18 cellular contexts compared by ENCODE assay signal in the genomic region with DNA sequence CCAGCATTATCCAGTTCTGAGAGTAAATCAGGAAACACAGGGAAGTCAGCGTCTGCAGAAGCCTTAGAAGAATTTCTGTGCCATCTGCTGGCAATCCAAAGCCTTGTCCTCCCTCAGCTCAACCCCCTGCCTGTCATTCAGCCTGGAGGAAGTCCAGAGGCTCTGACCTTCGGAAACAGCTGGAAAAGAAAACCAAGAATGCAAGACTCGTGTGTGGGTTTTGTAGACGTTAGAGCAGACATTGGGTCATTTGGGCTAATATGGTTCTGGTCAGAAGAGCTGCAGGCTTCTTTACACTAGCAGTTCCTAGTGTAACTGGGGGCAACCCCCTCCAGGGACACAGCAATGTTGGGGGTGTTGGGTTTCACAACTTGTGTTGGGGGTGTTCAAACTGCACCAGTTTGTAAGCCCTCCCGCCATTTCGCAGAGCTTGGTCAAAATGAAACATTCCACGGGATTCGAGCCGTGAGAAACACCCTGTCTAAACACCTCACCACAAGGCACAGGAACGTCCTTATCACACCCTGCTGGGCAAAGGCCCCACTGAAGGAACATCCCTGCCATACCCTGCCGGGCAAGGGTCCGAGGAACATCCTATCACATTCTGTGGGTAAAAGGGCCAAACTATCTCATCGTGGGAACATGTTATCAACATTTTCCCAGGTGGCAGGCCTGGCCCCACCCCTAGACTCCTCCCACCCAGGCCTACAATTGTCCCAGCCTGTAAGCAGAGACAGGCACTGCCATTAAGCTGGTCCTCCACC. TPM values are rescaled to one million over a fixed set of nuclear protein-coding genes. Genes with fewer than 3 reads are reported as not detected.
DNase-seq lines count a peak whose midpoint lies in the region; ATAC-seq, FAIRE-seq and TF ChIP-seq lines count a peak whose summit lies in the region.
"Had no signal": no experiment of that assay in that cellular context is flagged by ENCODE, and none has a peak within 500 bp of the region (broad histone marks: within the 10 kb centered on the region; RNA-seq: fewer than 3 reads in every experiment).

No MANE protein-coding gene starts in this region.

- H3K9me3 Mint-ChIP-seq in CD14-positive monocyte, result peaks cover 0 to 3% (median 0%) of the 10 kb centered on the region in 7 donors
- H3K9me3 Mint-ChIP-seq: activated naive CD8-positive, alpha-beta T cell treated with anti-CD3 and anti-CD28 coated beads, Interleukin-2, amount 10 ng/mL, durations not matched to agents 7 days and 5 days had no signal

- POLR2A ChIA-PET in endothelial cell of umbilical vein (lab: Charles Lee) (no interaction called here), RWPE1 (lab: Yijun Ruan, JAX; ENCODE audit: low non-redundant PET) (no interaction called here)

- peak; percentile 27 for ATAC-seq in mucosa of descending colon

- DNase-seq in AG09309 (ENCODE audit: low read depth) (peak; percentile 5), RPMI7951 (ENCODE audit: low read depth) (peak; percentile 40), endothelial cell of umbilical vein (ENCODE audit: low read depth, low spot score) (peak; percentile 43), mucosa of descending colon (no peak), esophagus muscularis mucosa (ENCODE audit: extremely low spot score) (no peak), CD14-positive monocyte (ENCODE audit: low spot score) (no peak), RWPE1 (ENCODE audit: low spot score) (no peak)
- DNase-seq in activated T-cell treated with anti-CD3 and anti-CD28 coated beads, Interleukin-2, amount 50 U/mL, for 1 hour, result no peak
- DNase-seq: activated CD8-positive, alpha-beta memory T cell treated with anti-CD3 and anti-CD28 coated beads, Interleukin-2, amount 50 U/mL, for 4 hours; activated naive CD8-positive, alpha-beta T cell treated with anti-CD3 and anti-CD28 coated beads, Interleukin-2, amount 10 ng/mL, durations not matched to agents 7 days and 5 days; BE2C; effector memory CD4-positive, alpha-beta T cell; heart right ventricle; NCI-H1092 treated with DMSO at 0.1 percent for 48 hours; nucleus accumbens had no signal

- TF ChIP-seq CTCF in AG09309 (IDR thresholded peaks at IDR 0.05; ENCODE audit: control insufficient read depth, insufficient read depth, low read depth, low read length, missing control alignments) (peak; percentile 32), endothelial cell of umbilical vein (IDR thresholded peaks at IDR 0.05; ENCODE audit: extremely low read depth in 1 of 2, insufficient read depth in 1 of 2, low read depth in 1 of 2, low read length in 2 of 2) (no peak), mucosa of descending colon (IDR thresholded peaks at IDR 0.05) (no peak), esophagus muscularis mucosa (IDR thresholded peaks at IDR 0.05) (no peak), CD14-positive monocyte (IDR thresholded peaks at IDR 0.05) (no peak), RWPE1 (conservative IDR thresholded peaks at IDR 0.05; ENCODE audit: low read depth) (no peak)

- H3K9ac ChIP-seq in endothelial cell of umbilical vein (replicated peaks; ENCODE audit: extremely low read depth, insufficient read depth, low read length), result no peak overlapping the region

- no peak overlapping the region for H3K4me2 ChIP-seq in endothelial cell of umbilical vein (ENCODE audit: insufficient read depth, low read length)

- BruUV-seq in endothelial cell of umbilical vein (replicated peaks; lab: Mats Ljungman, UMichigan), result no TSS peak

- H3K9me3 ChIP-seq in endothelial cell of umbilical vein (replicated peaks; ENCODE audit: control insufficient read depth, insufficient read depth, low read length), result no peaks in the 10 kb centered on the region
- no peaks in the 10 kb centered on the region for H3K9me3 ChIP-seq in mucosa of descending colon
- no peaks in the 10 kb centered on the region for H3K9me3 ChIP-seq in esophagus muscularis mucosa
- H3K9me3 ChIP-seq: BE2C, heart right ventricle had no signal

- peaks cover 4 to 11% (median 5%) of the 10 kb centered on the region in 3 donors for H3K27me3 Mint-ChIP-seq in CD14-positive monocyte (ENCODE audit: low read depth in 3 of 3)
- H3K27me3 Mint-ChIP-seq: activated naive CD8-positive, alpha-beta T cell treated with anti-CD3 and anti-CD28 coated beads, Interleukin-2, amount 10 ng/mL, durations not matched to agents 7 days and 5 days had no signal

- H3K4me1 ChIP-seq in endothelial cell of umbilical vein (ENCODE audit: control insufficient read depth, extremely low read depth, insufficient read depth, low read length), result peaks cover 23% of the 10 kb centered on the region
- H3K4me1 ChIP-seq in mucosa of descending colon (ENCODE audit: low read depth), result no peaks in the 10 kb centered on the region
- no peaks in the 10 kb centered on the region for H3K4me1 ChIP-seq in esophagus muscularis mucosa
- H3K4me1 ChIP-seq: BE2C had no signal

- no peaks in the 10 kb centered on the region for H4K20me1 ChIP-seq in endothelial cell of umbilical vein (replicated peaks; ENCODE audit: control insufficient read depth, extremely low read depth, insufficient read depth, low read length)

- dilution Hi-C loops in endothelial cell of umbilical vein (cut with MboI; ENCODE audit: extremely low pct_ligation_motif_present, low sequenced_read_pairs), result no loop called here

- intact Hi-C loops in endothelial cell of umbilical vein (cut with micrococcal nuclease) (loop anchor here (2.0 to 10.0 kb wide), 5 partner anchors 53 to 405 kb away; no protein-coding TSS in a partner anchor), mucosa of descending colon (cut with DNase I, micrococcal nuclease) (no loop called here), esophagus muscularis mucosa (cut with DNase I) (no loop called here), CD14-positive monocyte (cut with micrococcal nuclease) (no loop called here)

- 33% methylated on average over 8 of the region's 13 CpGs for WGBS in esophagus muscularis mucosa

- no peaks in the 10 kb centered on the region for H3K27me3 ChIP-seq in endothelial cell of umbilical vein (ENCODE audit: control insufficient read depth in 2 of 2, insufficient read depth in 2 of 2, low read length in 2 of 2)
- peaks cover 0 to 50% (median 1%) of the 10 kb centered on the region in 4 donors for H3K27me3 ChIP-seq in esophagus muscularis mucosa
- H3K27me3 ChIP-seq: BE2C had no signal

- TF ChIP-seq EP300 in esophagus muscularis mucosa (IDR thresholded peaks at IDR 0.05), result no peak

- CTCF ChIA-PET in endothelial cell of umbilical vein (lab: Charles Lee), result interaction anchor here (1.0 to 4.1 kb wide), 5 partner anchors 9 to 404 kb away, joined by 3 to 35 read pairs (median 9); no protein-coding TSS in a partner anchor
- CTCF ChIA-PET in RWPE1 (lab: Yijun Ruan, JAX), result interaction anchor here (4.0 kb wide), 1 partner anchor 9 kb away, joined by 17 read pairs; no protein-coding TSS in a partner anchor

- H3K36me3 Mint-ChIP-seq in CD14-positive monocyte, result no peaks in the 10 kb centered on the region
- H3K36me3 Mint-ChIP-seq: activated naive CD8-positive, alpha-beta T cell treated with anti-CD3 and anti-CD28 coated beads, Interleukin-2, amount 10 ng/mL, durations not matched to agents 7 days and 5 days had no signal

- TF ChIP-seq POLR2A in endothelial cell of umbilical vein (IDR thresholded peaks at IDR 0.05; ENCODE audit: low read depth, low read length) (no peak), esophagus muscularis mucosa (IDR thresholded peaks at IDR 0.05; ENCODE audit: low read depth) (no peak)

- no peak overlapping the region for H3K27ac ChIP-seq in endothelial cell of umbilical vein (ENCODE audit: insufficient read depth, low read depth, low read length)
- no peak overlapping the region for H3K27ac ChIP-seq in esophagus muscularis mucosa (replicated peaks in 1 of 4)
- H3K27ac ChIP-seq in RWPE1, result no peak overlapping the region
- H3K27ac ChIP-seq: heart right ventricle had no signal

- H3K4me1 Mint-ChIP-seq in CD14-positive monocyte, result no peaks in the 10 kb centered on the region
- H3K4me1 Mint-ChIP-seq: activated naive CD8-positive, alpha-beta T cell treated with anti-CD3 and anti-CD28 coated beads, Interleukin-2, amount 10 ng/mL, durations not matched to agents 7 days and 5 days had no signal

- H3K79me2 ChIP-seq in endothelial cell of umbilical vein (ENCODE audit: control insufficient read depth, insufficient read depth, low read length), result no peaks in the 10 kb centered on the region

- no peak overlapping the region for H3K4me3 ChIP-seq in AG09309 (ENCODE audit: control insufficient read depth, low read depth, low read length)
- H3K4me3 ChIP-seq in endothelial cell of umbilical vein (replicated peaks in 1 of 3; ENCODE audit: insufficient read depth in 1 of 3, low read depth in 1 of 3, low read length in 3 of 3), result no peak overlapping the region
- no peak overlapping the region for H3K4me3 ChIP-seq in mucosa of descending colon
- no peak overlapping the region for H3K4me3 ChIP-seq in esophagus muscularis mucosa
- H3K4me3 ChIP-seq: heart right ventricle had no signal

- H2AFZ ChIP-seq in endothelial cell of umbilical vein (ENCODE audit: low read depth, low read length), result no peak overlapping the region

- no peaks in the 10 kb centered on the region for H3K9me1 ChIP-seq in endothelial cell of umbilical vein (replicated peaks; ENCODE audit: control insufficient read depth, extremely low read depth, insufficient read depth, low read length)

- H3K36me3 ChIP-seq in endothelial cell of umbilical vein (ENCODE audit: control insufficient read depth in 2 of 2, extremely low read depth in 1 of 2, insufficient read depth in 2 of 2, low read length in 2 of 2), result no peaks in the 10 kb centered on the region
- no peaks in the 10 kb centered on the region for H3K36me3 ChIP-seq in mucosa of descending colon (ENCODE audit: low read depth)
- H3K36me3 ChIP-seq in esophagus muscularis mucosa, result no peaks in the 10 kb centered on the region
- H3K36me3 ChIP-seq: BE2C, heart right ventricle had no signal

- no peak overlapping the region for H3K27ac Mint-ChIP-seq in CD14-positive monocyte
- H3K27ac Mint-ChIP-seq: activated naive CD8-positive, alpha-beta T cell treated with anti-CD3 and anti-CD28 coated beads, Interleukin-2, amount 10 ng/mL, durations not matched to agents 7 days and 5 days had no signal

- FAIRE-seq in endothelial cell of umbilical vein (lab: Jason Lieb, UNC), result no peak
- FAIRE-seq: GM18507, TTC549 had no signal

- H3K4me3 Mint-ChIP-seq in CD14-positive monocyte, result no peak overlapping the region
- H3K4me3 Mint-ChIP-seq: activated naive CD8-positive, alpha-beta T cell treated with anti-CD3 and anti-CD28 coated beads, Interleukin-2, amount 10 ng/mL, durations not matched to agents 7 days and 5 days had no signal

RNA-seq across cellular contexts. Expression of a gene that starts 21.0 kb away (rescaled TPM):
- total RNA-seq in RPMI7951 (2014; rRNA removed; shearing (Covaris generic)), result not detected in 2 replicates
- total RNA-seq in endothelial cell of umbilical vein (not detected in 2 replicates), mucosa of descending colon (not detected), esophagus muscularis mucosa (not detected)
- polyA plus RNA-seq in endothelial cell of umbilical vein (not detected in 2 replicates), CD14-positive monocyte (not detected)
- polyA plus RNA-seq in endothelial cell of umbilical vein (2011; cell fraction: cytosol; rRNA removed), result not detected in 2 replicates
- not detected in 2 replicates for polyA plus RNA-seq in endothelial cell of umbilical vein (2011; cell fraction: nucleus; rRNA removed)
- not detected in 2 replicates for polyA plus RNA-seq in endothelial cell of umbilical vein (2012)
- polyA minus RNA-seq in endothelial cell of umbilical vein, result not detected in 2 replicates
- polyA minus RNA-seq in endothelial cell of umbilical vein (2011; cell fraction: cytosol; rRNA and poly(A)+ RNA removed), result not detected
- polyA minus RNA-seq in endothelial cell of umbilical vein (2011; cell fraction: nucleus; rRNA and poly(A)+ RNA removed), result not detected in 2 replicates
- total RNA-seq: activated naive CD8-positive, alpha-beta T cell treated with anti-CD3 and anti-CD28 coated beads, Interleukin-2, amount 10 ng/mL, durations not matched to agents 7 days and 5 days; heart right ventricle had no signal
- polyA plus RNA-seq: heart right ventricle had no signal

RNA-seq across cellular contexts. Expression of a gene that starts 30.9 kb away (rescaled TPM):
- not detected in 2 replicates for total RNA-seq in RPMI7951 (2014; rRNA removed; shearing (Covaris generic))
- total RNA-seq in endothelial cell of umbilical vein (not detected in 2 replicates), mucosa of descending colon (not detected), esophagus muscularis mucosa (not detected)
- polyA plus RNA-seq in endothelial cell of umbilical vein (not detected in 2 replicates), CD14-positive monocyte (not detected)
- not detected in 2 replicates for polyA plus RNA-seq in endothelial cell of umbilical vein (2011; cell fraction: cytosol; rRNA removed)
- not detected in 2 replicates for polyA plus RNA-seq in endothelial cell of umbilical vein (2011; cell fraction: nucleus; rRNA removed)
- polyA plus RNA-seq in endothelial cell of umbilical vein (2012), result not detected in 2 replicates
- not detected in 2 replicates for polyA minus RNA-seq in endothelial cell of umbilical vein
- not detected for polyA minus RNA-seq in endothelial cell of umbilical vein (2011; cell fraction: cytosol; rRNA and poly(A)+ RNA removed)
- not detected in 2 replicates for polyA minus RNA-seq in endothelial cell of umbilical vein (2011; cell fraction: nucleus; rRNA and poly(A)+ RNA removed)
- total RNA-seq: activated naive CD8-positive, alpha-beta T cell treated with anti-CD3 and anti-CD28 coated beads, Interleukin-2, amount 10 ng/mL, durations not matched to agents 7 days and 5 days; heart right ventricle; liver had no signal
- polyA plus RNA-seq: heart right ventricle had no signal

RNA-seq across cellular contexts. Expression of a gene that starts 41.0 kb away (rescaled TPM):
- total RNA-seq in RPMI7951 (2014; rRNA removed; shearing (Covaris generic)), result 0.49 and 2.9 TPM in 2 replicates
- total RNA-seq in endothelial cell of umbilical vein, result not detected in 2 replicates
- polyA plus RNA-seq in endothelial cell of umbilical vein, result 0.08 and 0.12 TPM in 2 replicates
- polyA plus RNA-seq in endothelial cell of umbilical vein (2011; cell fraction: cytosol; rRNA removed), result 0.12 and 0.21 TPM in 2 replicates
- 0.06 TPM in 1 of 2 replicates, not detected in the other for polyA plus RNA-seq in endothelial cell of umbilical vein (2011; cell fraction: nucleus; rRNA removed)
- polyA plus RNA-seq in endothelial cell of umbilical vein (2012), result 0.42 and 0.59 TPM in 2 replicates
- polyA minus RNA-seq in endothelial cell of umbilical vein, result not detected in 2 replicates
- not detected for polyA minus RNA-seq in endothelial cell of umbilical vein (2011; cell fraction: cytosol; rRNA and poly(A)+ RNA removed)
- polyA minus RNA-seq in endothelial cell of umbilical vein (2011; cell fraction: nucleus; rRNA and poly(A)+ RNA removed), result not detected in 2 replicates
- total RNA-seq in mucosa of descending colon, result 1 to 10 TPM in 1 of 3 donors, under 1 TPM in 1, not detected in 1; 0.53 to 3.8 TPM
- total RNA-seq in esophagus muscularis mucosa, result 1 to 10 TPM; 2.1 to 5.1 (median 3.7) TPM
- not detected for polyA plus RNA-seq in CD14-positive monocyte
- total RNA-seq: activated naive CD8-positive, alpha-beta T cell treated with anti-CD3 and anti-CD28 coated beads, Interleukin-2, amount 10 ng/mL, durations not matched to agents 7 days and 5 days had no signal

Comparison
In these comparisons a context has a peak if more than half of its experiments do, and no peak if none do; other contexts are left out.
1. DNase-seq: peak in AG09309 (single experiment), RPMI7951 (single experiment) and endothelial cell of umbilical vein (single experiment); none in mucosa of descending colon (0 of 3), esophagus muscularis mucosa (single experiment), CD14-positive monocyte (single experiment), RWPE1 (single experiment) and activated T-cell treated with anti-CD3 and anti-CD28 coated beads, Interleukin-2, amount 50 U/mL, for 1 hour (single experiment).